Comparison of ENCODE assay signal across 26 cellular contexts in the genomic region with DNA sequence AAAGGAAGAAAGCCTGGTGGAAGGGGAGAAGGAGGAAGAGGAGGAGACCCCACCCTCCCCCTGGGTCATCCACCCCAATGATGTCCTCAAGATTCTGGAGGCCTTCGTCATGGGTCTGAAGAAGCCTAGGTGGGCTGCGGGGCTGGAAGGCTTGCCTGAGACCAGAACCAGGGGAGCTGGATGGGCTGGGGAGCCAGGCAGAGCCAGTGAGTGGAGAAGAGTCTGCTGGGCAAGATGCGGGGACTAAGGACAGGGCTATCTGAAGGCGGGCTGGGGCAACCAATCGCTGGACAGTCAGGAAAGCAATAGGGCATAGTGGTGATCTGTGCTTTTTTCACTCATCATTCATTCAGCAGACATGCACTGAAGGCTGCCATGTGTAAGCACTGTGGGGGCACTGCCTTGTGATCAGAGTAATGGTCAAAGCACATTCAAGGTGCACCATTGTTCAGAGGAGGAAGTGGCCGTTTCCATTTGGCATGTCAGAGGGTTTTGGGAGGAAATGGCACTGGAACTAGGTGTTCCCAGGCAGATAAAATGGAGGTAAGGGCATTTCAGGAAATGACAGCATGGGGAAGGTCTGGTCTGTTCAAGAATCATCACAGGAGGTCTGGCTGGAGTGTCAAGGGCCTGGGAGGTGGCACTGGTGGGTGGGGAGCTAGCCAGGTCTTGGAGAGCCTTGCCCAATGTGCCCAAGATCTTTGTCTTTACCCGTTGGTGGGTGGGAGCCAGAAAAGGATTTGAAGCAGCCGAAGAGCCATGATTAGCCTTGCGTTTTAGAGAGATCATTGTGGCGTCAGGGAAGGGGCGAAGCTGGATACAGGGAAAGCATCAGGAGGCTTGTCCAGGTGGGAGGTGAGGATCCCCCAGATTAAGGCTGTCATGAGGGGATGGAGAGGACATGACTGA. TPM values are rescaled to one million over a fixed set of nuclear protein-coding genes. Genes with fewer than 3 reads are reported as not detected.
"Had no signal": no experiment of that assay in that cellular context is flagged by ENCODE, and none has a peak within 500 bp of the region (broad histone marks: within the 10 kb centered on the region; RNA-seq: fewer than 3 reads in every experiment).

No MANE protein-coding gene starts in this region.

- H3K27ac Mint-ChIP-seq: activated B cell treated with CpG ODN at 0.5 μM for 24 hours; activated CD4-positive, alpha-beta memory T cell treated with anti-CD3 and anti-CD28 coated beads for 36 hours; immature natural killer cell; naive thymus-derived CD4-positive, alpha-beta T cell; stimulated activated naive B cell treated with anti-CD40 and anti-IgM and Interleukin-4, amounts not matched to agents 10 μg/mL and 1 μg/mL and 100 μg/mL, for 72 hours; T-helper 1 cell treated with Interleukin-12 subunit alpha and Interleukin-12 subunit beta and Interleukin-4 antibody, amounts not matched to agents 30 μg/mL and 1 μg/mL, for 36 hours had no signal

- H3K27me3 Mint-ChIP-seq: activated CD4-positive, alpha-beta memory T cell treated with anti-CD3 and anti-CD28 coated beads for 36 hours had no signal

- H3K4me2 ChIP-seq: hepatocyte had no signal

- H3K9me3 Mint-ChIP-seq: activated CD4-positive, alpha-beta memory T cell treated with anti-CD3 and anti-CD28 coated beads for 36 hours; activated naive CD4-positive, alpha-beta T cell treated with anti-CD3 and anti-CD28 coated beads, Interleukin-2, amount 50 U/mL, for 72 hours; central memory CD8-positive, alpha-beta T cell; immature natural killer cell; naive thymus-derived CD4-positive, alpha-beta T cell; T-helper 1 cell treated with Interleukin-12 subunit alpha and Interleukin-12 subunit beta and Interleukin-4 antibody, amounts not matched to agents 30 μg/mL and 1 μg/mL, for 36 hours had no signal

- H3K79me2 ChIP-seq: hepatocyte had no signal

- H3K4me3 Mint-ChIP-seq: activated B cell treated with CpG ODN at 0.5 μM for 24 hours; activated CD4-positive, alpha-beta memory T cell treated with anti-CD3 and anti-CD28 coated beads for 36 hours; central memory CD8-positive, alpha-beta T cell; immature natural killer cell; naive thymus-derived CD4-positive, alpha-beta T cell; stimulated activated naive B cell treated with anti-CD40 and anti-IgM and Interleukin-4, amounts not matched to agents 10 μg/mL and 1 μg/mL and 100 μg/mL, for 72 hours; T-helper 1 cell treated with Interleukin-12 subunit alpha and Interleukin-12 subunit beta and Interleukin-4 antibody, amounts not matched to agents 30 μg/mL and 1 μg/mL, for 36 hours had no signal

- H3K36me3 Mint-ChIP-seq: activated CD4-positive, alpha-beta memory T cell treated with anti-CD3 and anti-CD28 coated beads for 36 hours; activated naive CD4-positive, alpha-beta T cell treated with anti-CD3 and anti-CD28 coated beads, Interleukin-2, amount 50 U/mL, for 72 hours; immature natural killer cell; naive thymus-derived CD4-positive, alpha-beta T cell; stimulated activated naive B cell treated with anti-CD40 and anti-IgM and Interleukin-4, amounts not matched to agents 10 μg/mL and 1 μg/mL and 100 μg/mL, for 72 hours had no signal

- H3K4me1 ChIP-seq: colonic mucosa, foreskin keratinocyte, psoas muscle, right atrium auricular region, transverse colon, uterus had no signal

- H3K36me3 ChIP-seq: colonic mucosa, left lung, ovary, right atrium auricular region, transverse colon, uterus had no signal

- H3K27ac ChIP-seq: colonic mucosa, foreskin keratinocyte, hepatocyte, left lung, ovary, psoas muscle, right atrium auricular region, transverse colon, uterus had no signal

- H3K9me3 ChIP-seq: colonic mucosa, left lung, ovary, psoas muscle, right atrium auricular region, transverse colon, uterus had no signal

- H3K27me3 ChIP-seq: colonic mucosa, hepatocyte, left lung, ovary, right atrium auricular region, transverse colon, uterus had no signal

- ATAC-seq: activated naive CD4-positive, alpha-beta T cell treated with anti-CD3 and anti-CD28 coated beads, Interleukin-2, amount 50 U/mL, for 72 hours; foreskin keratinocyte; left lung; naive thymus-derived CD4-positive, alpha-beta T cell; psoas muscle; stimulated activated naive B cell treated with anti-CD40 and anti-IgM and Interleukin-4, amounts not matched to agents 10 μg/mL and 1 μg/mL and 100 μg/mL, for 72 hours had no signal

- H3K4me1 Mint-ChIP-seq: activated B cell treated with CpG ODN at 0.5 μM for 24 hours; central memory CD8-positive, alpha-beta T cell; immature natural killer cell; stimulated activated naive B cell treated with anti-CD40 and anti-IgM and Interleukin-4, amounts not matched to agents 10 μg/mL and 1 μg/mL and 100 μg/mL, for 72 hours had no signal

- DNase-seq: activated B cell treated with CpG ODN at 0.5 μM for 24 hours; activated CD4-positive, alpha-beta memory T cell treated with anti-CD3 and anti-CD28 coated beads for 36 hours; activated CD4-positive, alpha-beta T cell treated with anti-CD3 and anti-CD28 coated beads for 48 hours; activated gamma-delta T cell treated with Interleukin-2 at 50 U/mL for 16 hours; activated T-cell treated with anti-CD3 and anti-CD28 coated beads for 4 hours; colonic mucosa; foreskin keratinocyte; glutamatergic neuron; immature natural killer cell; kidney glomerular epithelial cell; left lung; naive thymus-derived CD4-positive, alpha-beta T cell; ovary; psoas muscle; stimulated activated CD4-positive, alpha-beta T cell treated with anti-CD3 and anti-CD28 coated beads, Interleukin-15, amount 100 ng/mL, for 24 hours; stimulated activated naive B cell treated with anti-CD40 and anti-IgM and Interleukin-4, amounts not matched to agents 10 μg/mL and 1 μg/mL and 100 μg/mL, for 72 hours; transverse colon; uterus had no signal

- H2AFZ ChIP-seq: hepatocyte had no signal

- H3K4me3 ChIP-seq: colonic mucosa, hepatocyte, left lung, lung, ovary, psoas muscle, right atrium auricular region, skin epidermis, transverse colon, uterus had no signal

RNA-seq across cellular contexts. Expression of a gene that starts 24.2 kb away (rescaled TPM):
- total RNA-seq: activated B cell treated with CpG ODN at 0.5 μM for 24 hours, astrocyte, colonic mucosa, foreskin keratinocyte had no signal
- polyA plus RNA-seq: foreskin keratinocyte had no signal

RNA-seq across cellular contexts. Expression of a gene that starts 52.0 kb away (rescaled TPM):
- total RNA-seq: activated B cell treated with CpG ODN at 0.5 μM for 24 hours; activated CD4-positive, alpha-beta memory T cell treated with anti-CD3 and anti-CD28 coated beads for 36 hours; activated naive CD4-positive, alpha-beta T cell treated with anti-CD3 and anti-CD28 coated beads, Interleukin-2, amount 50 U/mL, for 72 hours; colonic mucosa; foreskin keratinocyte; hepatocyte; right atrium auricular region; transverse colon had no signal
- polyA plus RNA-seq: foreskin keratinocyte; immature natural killer cell; naive thymus-derived CD4-positive, alpha-beta T cell had no signal
